Comparison of ENCODE assay signal across 23 cellular contexts in genomic region chr22:40586781-40587180, GRCh38.
"Had no signal": no experiment of that assay in that cellular context is flagged by ENCODE, and none has a peak within 500 bp of the region (broad histone marks: within the 10 kb centered on the region; RNA-seq: fewer than 3 reads in every experiment).

No MANE protein-coding gene starts in this region.

- H3K9ac ChIP-seq: parathyroid adenoma had no signal

- H3K4me1 ChIP-seq: parathyroid adenoma, prostate gland had no signal

- H2AFZ ChIP-seq: parathyroid adenoma had no signal

- FAIRE-seq: endometrium, frontal cortex, islet of Langerhans, urothelium cell line had no signal

- H3K9me3 Mint-ChIP-seq: naive thymus-derived CD8-positive, alpha-beta T cell had no signal

- DNase-seq: effector memory CD4-positive, alpha-beta T cell; heart left ventricle; hippocampal formation; kidney glomerular epithelial cell; mucosa of descending colon; naive thymus-derived CD8-positive, alpha-beta T cell; occipital lobe; spleen; stimulated activated CD4-positive, alpha-beta T cell treated with anti-CD3 and anti-CD28 coated beads, Interleukin-15, amount 100 ng/mL, for 24 hours; stimulated activated CD4-positive, alpha-beta T cell treated with anti-CD3 and anti-CD28 coated beads, Interleukin-1b, Interleukin-23, amount 100 ng/mL, for 48 hours; stimulated activated CD4-positive, alpha-beta T cell treated with anti-CD3 and anti-CD28 coated beads, Interleukin-4, amount 100 ng/mL, for 24 hours; stimulated activated naive CD4-positive, alpha-beta T cell; stomach had no signal

- H3K27ac ChIP-seq: heart left ventricle, parathyroid adenoma, prostate gland, spleen, stomach had no signal

- H3K9me3 ChIP-seq: mucosa of descending colon, prostate gland, spleen, stomach had no signal

- H3K36me3 ChIP-seq: prostate gland had no signal

- H3K4me3 Mint-ChIP-seq: naive thymus-derived CD8-positive, alpha-beta T cell; neural crest cell; type B pancreatic cell had no signal

- H3K27me3 ChIP-seq: heart left ventricle, spleen, stomach had no signal

- H3K27ac Mint-ChIP-seq: type B pancreatic cell had no signal

- H3K27me3 Mint-ChIP-seq: naive thymus-derived CD8-positive, alpha-beta T cell; type B pancreatic cell had no signal

- H3K4me3 ChIP-seq: heart left ventricle, mucosa of descending colon, prostate gland, spleen, stomach had no signal

- ATAC-seq: esophagus mucosa; heart left ventricle; mucosa of descending colon; naive thymus-derived CD8-positive, alpha-beta T cell; sciatic nerve had no signal
